Comparison of ENCODE assay signal across 8 cellular contexts in the genomic region with DNA sequence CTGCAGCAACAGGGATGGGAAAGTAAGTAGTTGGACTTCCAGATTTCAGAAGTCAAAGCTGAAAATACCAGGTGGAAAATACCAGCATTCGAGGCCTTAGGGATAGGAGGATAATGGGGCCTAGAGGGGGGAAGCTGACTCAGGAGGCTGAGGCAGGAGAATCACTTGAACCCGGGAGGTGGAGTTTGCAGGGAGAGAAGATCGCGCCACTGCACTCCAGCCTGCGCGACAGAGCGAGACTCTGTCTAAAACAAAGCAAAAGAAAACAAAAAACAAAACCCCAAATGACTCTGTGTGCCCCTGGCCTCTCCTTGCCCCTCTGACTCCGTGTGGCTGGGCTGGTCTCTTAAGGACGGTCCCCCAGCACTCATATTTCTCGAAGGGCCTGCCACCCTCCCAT. TPM values are rescaled to one million over a fixed set of nuclear protein-coding genes. Genes with fewer than 3 reads are reported as not detected.
A peak's percentile ranks its signal among the peaks of the same experiment; 100 is the strongest.
DNase-seq lines count a peak whose midpoint lies in the region; ATAC-seq and FAIRE-seq lines count a peak whose summit lies in the region.

No MANE protein-coding gene starts in this region.

- peaks cover 61% of the 10 kb centered on the region for H3K27me3 ChIP-seq in iPS-20b (ENCODE audit: insufficient read depth, low read length)

- no peak overlapping the region for H3K27ac ChIP-seq in iPS-20b (ENCODE audit: low read length)

- no peak for FAIRE-seq in frontal cortex (lab: Jason Lieb, UNC)

- no peaks in the 10 kb centered on the region for H3K27me3 Mint-ChIP-seq in IgD-negative memory B cell
- no peaks in the 10 kb centered on the region for H3K27me3 Mint-ChIP-seq in activated T-helper 2 cell treated with anti-CD3 and anti-CD28 coated beads, Interferon-gamma antibody, Interleukin-2, Interleukin-4, amounts not matched to agents 10 μg/mL and 5 μg/mL and 100 μg/mL, durations not matched to agents 14 hours and 24 hours and 36 hours (ENCODE audit: low read depth)
- H3K27me3 Mint-ChIP-seq in stimulated activated memory B cell treated with anti-CD40 and anti-IgM and Interleukin-4, amounts not matched to agents 10 μg/mL and 1 μg/mL and 100 μg/mL, for 72 hours, result no peaks in the 10 kb centered on the region

- no peaks in the 10 kb centered on the region for H3K9me3 Mint-ChIP-seq in IgD-negative memory B cell
- H3K9me3 Mint-ChIP-seq in activated T-helper 2 cell treated with anti-CD3 and anti-CD28 coated beads, Interferon-gamma antibody, Interleukin-2, Interleukin-4, amounts not matched to agents 10 μg/mL and 5 μg/mL and 100 μg/mL, durations not matched to agents 14 hours and 24 hours and 36 hours, result no peaks in the 10 kb centered on the region
- no peaks in the 10 kb centered on the region for H3K9me3 Mint-ChIP-seq in stimulated activated memory B cell treated with anti-CD40 and anti-IgM and Interleukin-4, amounts not matched to agents 10 μg/mL and 1 μg/mL and 100 μg/mL, for 72 hours

- peak overlapping the region in 2 of 3 donors; percentile 63 to 69 for H3K27ac Mint-ChIP-seq in IgD-negative memory B cell
- H3K27ac Mint-ChIP-seq in activated T-helper 2 cell treated with anti-CD3 and anti-CD28 coated beads, Interferon-gamma antibody, Interleukin-2, Interleukin-4, amounts not matched to agents 10 μg/mL and 5 μg/mL and 100 μg/mL, durations not matched to agents 14 hours and 24 hours and 36 hours, result peak overlapping the region; percentile 50
- H3K27ac Mint-ChIP-seq in stimulated activated memory B cell treated with anti-CD40 and anti-IgM and Interleukin-4, amounts not matched to agents 10 μg/mL and 1 μg/mL and 100 μg/mL, for 72 hours, result peak overlapping the region; percentile 61

- H3K4me3 ChIP-seq in iPS-20b (ENCODE audit: low read length), result peak overlapping the region; percentile 70

- no peak for DNase-seq in activated T-helper 2 cell treated with anti-CD3 and anti-CD28 coated beads, Interferon-gamma antibody, Interleukin-2, Interleukin-4, amounts not matched to agents 10 μg/mL and 5 μg/mL and 100 μg/mL, durations not matched to agents 14 hours and 24 hours and 36 hours (ENCODE audit: low spot score)
- DNase-seq in frontal cortex (ENCODE audit: low spot score in 2 of 2), result no peak
- no peak for DNase-seq in NCI-H187 treated with DMSO at 0.1 percent for 48 hours (lab: John Stamatoyannopoulos, UW)

- peak overlapping the region; percentile 54 to 95 (median 88) for H3K4me3 Mint-ChIP-seq in IgD-negative memory B cell
- H3K4me3 Mint-ChIP-seq in activated T-helper 2 cell treated with anti-CD3 and anti-CD28 coated beads, Interferon-gamma antibody, Interleukin-2, Interleukin-4, amounts not matched to agents 10 μg/mL and 5 μg/mL and 100 μg/mL, durations not matched to agents 14 hours and 24 hours and 36 hours (ENCODE audit: low read depth), result peak overlapping the region; percentile 88
- H3K4me3 Mint-ChIP-seq in stimulated activated memory B cell treated with anti-CD40 and anti-IgM and Interleukin-4, amounts not matched to agents 10 μg/mL and 1 μg/mL and 100 μg/mL, for 72 hours, result peak overlapping the region; percentile 82

- ATAC-seq in stimulated activated memory B cell treated with anti-CD40 and anti-IgM and Interleukin-4, amounts not matched to agents 10 μg/mL and 1 μg/mL and 100 μg/mL, for 72 hours, result no peak
- no peak for ATAC-seq in activated CD4-positive, CD25-positive, alpha-beta regulatory T cell treated with anti-CD3 and anti-CD28 coated beads, Interleukin-2, amount 50 U/mL, for 24 hours
- ATAC-seq in HG02571 (IDR thresholded peaks at IDR 0.05; ENCODE audit: unreplicated experiment), result no peak

- peaks cover 11% of the 10 kb centered on the region; the same call in 1 of the 2 replicates for H3K4me1 ChIP-seq in iPS-20b (ENCODE audit: insufficient read depth, low read length)

- peaks cover 0 to 24% (median 10%) of the 10 kb centered on the region in 3 donors for H3K4me1 Mint-ChIP-seq in IgD-negative memory B cell
- peaks cover 52% of the 10 kb centered on the region for H3K4me1 Mint-ChIP-seq in activated T-helper 2 cell treated with anti-CD3 and anti-CD28 coated beads, Interferon-gamma antibody, Interleukin-2, Interleukin-4, amounts not matched to agents 10 μg/mL and 5 μg/mL and 100 μg/mL, durations not matched to agents 14 hours and 24 hours and 36 hours (ENCODE audit: low read depth)
- H3K4me1 Mint-ChIP-seq in stimulated activated memory B cell treated with anti-CD40 and anti-IgM and Interleukin-4, amounts not matched to agents 10 μg/mL and 1 μg/mL and 100 μg/mL, for 72 hours, result peaks cover 41% of the 10 kb centered on the region

- H3K36me3 ChIP-seq in iPS-20b (ENCODE audit: insufficient read depth, low read depth, low read length), result no peaks in the 10 kb centered on the region

- no peaks in the 10 kb centered on the region for H3K36me3 Mint-ChIP-seq in IgD-negative memory B cell
- peaks cover 82% of the 10 kb centered on the region for H3K36me3 Mint-ChIP-seq in activated T-helper 2 cell treated with anti-CD3 and anti-CD28 coated beads, Interferon-gamma antibody, Interleukin-2, Interleukin-4, amounts not matched to agents 10 μg/mL and 5 μg/mL and 100 μg/mL, durations not matched to agents 14 hours and 24 hours and 36 hours (ENCODE audit: low read depth)
- peaks cover 19% of the 10 kb centered on the region for H3K36me3 Mint-ChIP-seq in stimulated activated memory B cell treated with anti-CD40 and anti-IgM and Interleukin-4, amounts not matched to agents 10 μg/mL and 1 μg/mL and 100 μg/mL, for 72 hours

- H3K9me3 ChIP-seq in iPS-20b (ENCODE audit: insufficient read depth, low read depth, low read length), result no peaks in the 10 kb centered on the region

- H3K9ac ChIP-seq in iPS-20b (ENCODE audit: low read depth, low read length), result peak overlapping the region; percentile 77; the same call in 1 of the 2 replicates

- intact Hi-C loops in activated T-helper 2 cell treated with anti-CD3 and anti-CD28 coated beads, Interferon-gamma antibody, Interleukin-2, Interleukin-4, amounts not matched to agents 10 μg/mL and 5 μg/mL and 100 μg/mL, durations not matched to agents 14 hours and 24 hours and 36 hours (cut with micrococcal nuclease), result no loop called here

RNA-seq across cellular contexts. Expression of a gene that starts 3.4 kb away (rescaled TPM):
- polyA plus RNA-seq in IgD-negative memory B cell, result 2.1 TPM
- total RNA-seq in activated T-helper 2 cell treated with anti-CD3 and anti-CD28 coated beads, Interferon-gamma antibody, Interleukin-2, Interleukin-4, amounts not matched to agents 10 μg/mL and 5 μg/mL and 100 μg/mL, durations not matched to agents 14 hours and 24 hours and 36 hours, result 453 and 474 TPM in 2 replicates
- 0.41 TPM for total RNA-seq in frontal cortex

RNA-seq across cellular contexts. Expression of a gene that starts 45.6 kb away (rescaled TPM):
- not detected for polyA plus RNA-seq in IgD-negative memory B cell
- 1.1 and 1.4 TPM in 2 replicates for total RNA-seq in activated T-helper 2 cell treated with anti-CD3 and anti-CD28 coated beads, Interferon-gamma antibody, Interleukin-2, Interleukin-4, amounts not matched to agents 10 μg/mL and 5 μg/mL and 100 μg/mL, durations not matched to agents 14 hours and 24 hours and 36 hours
- total RNA-seq in frontal cortex, result under 0.01 TPM

RNA-seq across cellular contexts. Expression of a gene that starts 46.0 kb away (rescaled TPM):
- 57.3 TPM for polyA plus RNA-seq in IgD-negative memory B cell
- 94.8 and 110 TPM in 2 replicates for total RNA-seq in activated T-helper 2 cell treated with anti-CD3 and anti-CD28 coated beads, Interferon-gamma antibody, Interleukin-2, Interleukin-4, amounts not matched to agents 10 μg/mL and 5 μg/mL and 100 μg/mL, durations not matched to agents 14 hours and 24 hours and 36 hours
- total RNA-seq in frontal cortex, result 14.3 TPM

RNA-seq across cellular contexts. Expression of a gene that starts 47.4 kb away (rescaled TPM):
- not detected for polyA plus RNA-seq in IgD-negative memory B cell
- total RNA-seq in activated T-helper 2 cell treated with anti-CD3 and anti-CD28 coated beads, Interferon-gamma antibody, Interleukin-2, Interleukin-4, amounts not matched to agents 10 μg/mL and 5 μg/mL and 100 μg/mL, durations not matched to agents 14 hours and 24 hours and 36 hours, result 252 and 253 TPM in 2 replicates
- total RNA-seq in frontal cortex, result 0.41 TPM

Comparison
In these comparisons a context has a peak if more than half of its experiments do, and no peak if none do; other contexts are left out.
1. RNA of a gene that starts 3.4 kb away (total RNA-seq): 453 to 474 TPM in activated T-helper 2 cell treated with anti-CD3 and anti-CD28 coated beads, Interferon-gamma antibody, Interleukin-2, Interleukin-4, amounts not matched to agents 10 μg/mL and 5 μg/mL and 100 μg/mL, durations not matched to agents 14 hours and 24 hours and 36 hours; 0.41 TPM in frontal cortex (single experiment); every median in the first group is over 100 times any median in the second.
2. Peak in every context shown above with its lines, with median percentiles within 50 percentile points of each other: H3K27ac Mint-ChIP-seq and H3K4me3 Mint-ChIP-seq.